Comparison of ENCODE assay signal across 13 cellular contexts in the genomic region with DNA sequence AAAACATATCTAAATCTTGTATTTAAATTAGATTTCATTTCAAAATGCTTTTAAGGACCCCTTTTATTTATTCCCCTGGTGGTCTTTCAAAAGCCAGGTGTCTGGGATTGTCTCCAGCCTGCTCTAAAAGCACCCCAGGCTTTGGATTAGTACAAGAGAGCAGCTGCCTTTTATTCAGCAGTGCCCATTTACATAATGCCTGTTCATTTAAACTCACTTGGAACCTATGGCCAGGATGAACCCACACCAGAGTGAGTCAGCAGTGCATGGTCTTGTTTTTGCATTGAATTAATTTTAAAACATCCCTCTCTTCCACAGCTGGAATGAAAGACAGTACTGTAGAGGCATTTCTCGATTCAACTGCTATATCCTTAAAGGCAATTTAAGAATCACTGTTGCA.
A peak's percentile ranks its signal among the peaks of the same experiment; 100 is the strongest.
DNase-seq lines count a peak whose midpoint lies in the region; ATAC-seq, FAIRE-seq and TF ChIP-seq lines count a peak whose summit lies in the region.
"Had no signal": no experiment of that assay in that cellular context is flagged by ENCODE, and none has a peak within 500 bp of the region (broad histone marks: within the 10 kb centered on the region; RNA-seq: fewer than 3 reads in every experiment).

No MANE protein-coding gene starts in this region.

- H3K79me2 ChIP-seq in astrocyte (ENCODE audit: insufficient read depth, low read length) (peaks cover 93% of the 10 kb centered on the region), keratinocyte (ENCODE audit: control insufficient read depth, insufficient read depth, low read length) (peaks cover 17% of the 10 kb centered on the region)
- H3K79me2 ChIP-seq: parathyroid adenoma had no signal

- ATAC-seq in HG03571 (IDR thresholded peaks at IDR 0.05; ENCODE audit: unreplicated experiment): no peak
- no peak for ATAC-seq in HG03025 (IDR thresholded peaks at IDR 0.05; ENCODE audit: low FRiP score, unreplicated experiment)
- no peak for ATAC-seq in HG03457 (IDR thresholded peaks at IDR 0.05; ENCODE audit: unreplicated experiment)

- H3K27me3 ChIP-seq in astrocyte (ENCODE audit: insufficient read depth, low read length) (no peaks in the 10 kb centered on the region), keratinocyte (ENCODE audit: control insufficient read depth, extremely low read depth, insufficient read depth, low read length) (no peaks in the 10 kb centered on the region)
- H3K27me3 ChIP-seq: colonic mucosa had no signal

- CTCF ChIA-PET in HEK293T (lab: Yijun Ruan, JAX): interaction anchor here (1.5 kb wide), 1 partner anchor 10 kb away, joined by 5 read pairs; no protein-coding TSS in a partner anchor

- no peak overlapping the region for H3K9ac ChIP-seq in astrocyte (ENCODE audit: low read length)
- no peak overlapping the region for H3K9ac ChIP-seq in keratinocyte (ENCODE audit: control insufficient read depth, extremely low read depth, insufficient read depth, low read length)
- H3K9ac ChIP-seq: parathyroid adenoma had no signal

- DNase-seq in D721Med (ENCODE audit: insufficient read length, low spot score) (no peak), NCI-H1436 treated with DMSO at 0.1 percent for 48 hours (lab: John Stamatoyannopoulos, UW) (peak; percentile 58), astrocyte (ENCODE audit: low read depth) (peak; percentile 83), keratinocyte (ENCODE audit: low read depth, low spot score) (no peak), HEK293T (ENCODE audit: extremely low spot score) (no peak)
- DNase-seq: activated T-cell treated with anti-CD3 and anti-CD28 coated beads, Interleukin-2, amount 50 U/mL, for 48 hours; colonic mucosa; DND-41; kidney glomerular epithelial cell had no signal

- H3K27ac ChIP-seq in astrocyte (ENCODE audit: low read depth, low read length) (peak overlapping the region; percentile 37), keratinocyte (ENCODE audit: control insufficient read depth, insufficient read depth, low read length) (no peak overlapping the region)
- H3K27ac ChIP-seq: colonic mucosa, parathyroid adenoma had no signal

- no peak overlapping the region for H3K4me3 ChIP-seq in astrocyte (ENCODE audit: insufficient read depth, low read depth, low read length)
- H3K4me3 ChIP-seq in keratinocyte (ENCODE audit: control insufficient read depth in 2 of 3, extremely low read depth in 1 of 3, insufficient read depth in 2 of 3, low read depth in 1 of 3, low read length in 3 of 3): no peak overlapping the region
- H3K4me3 ChIP-seq: colonic mucosa had no signal

- peak overlapping the region; percentile 12 for H3K4me2 ChIP-seq in astrocyte (ENCODE audit: low read length)
- H3K4me2 ChIP-seq in keratinocyte (ENCODE audit: control insufficient read depth, extremely low read depth, insufficient read depth, low read depth, low read length): peak overlapping the region; percentile 23

- no peak overlapping the region for H3K4me3 Mint-ChIP-seq in astrocyte (ENCODE audit: unreplicated experiment)

- TF ChIP-seq CTCF in D721Med (IDR thresholded peaks at IDR 0.05; ENCODE audit: insufficient read depth, missing control alignments) (no peak), astrocyte (IDR thresholded peaks at IDR 0.05; ENCODE audit: insufficient read depth, low read depth, low read length) (no peak), keratinocyte (optimal IDR thresholded peaks at IDR 0.05 in 1 of 3, IDR thresholded peaks at IDR 0.05 in 1 of 3, conservative IDR thresholded peaks at IDR 0.05 in 1 of 3; ENCODE audit: extremely low read depth in 1 of 3, insufficient read depth in 2 of 3, low read length in 3 of 3) (no peak)

- H2AFZ ChIP-seq in astrocyte (ENCODE audit: low read depth, low read length) (no peak overlapping the region), keratinocyte (ENCODE audit: control insufficient read depth, low read length) (no peak overlapping the region)
- H2AFZ ChIP-seq: parathyroid adenoma had no signal

- H3K4me1 ChIP-seq in astrocyte (ENCODE audit: insufficient read depth, low read length) (peaks cover 15% of the 10 kb centered on the region), keratinocyte (ENCODE audit: control insufficient read depth, extremely low read depth, insufficient read depth, low read length) (peaks cover 5% of the 10 kb centered on the region)
- H3K4me1 ChIP-seq: colonic mucosa, parathyroid adenoma had no signal

- peaks cover 26% of the 10 kb centered on the region for H3K4me1 Mint-ChIP-seq in astrocyte (ENCODE audit: low read depth, unreplicated experiment)

- H3K36me3 ChIP-seq in astrocyte (ENCODE audit: insufficient read depth, low read length) (no peaks in the 10 kb centered on the region), keratinocyte (ENCODE audit: control insufficient read depth in 2 of 2, extremely low read depth in 1 of 2, insufficient read depth in 2 of 2, low read length in 2 of 2) (no peaks in the 10 kb centered on the region)
- H3K36me3 ChIP-seq: colonic mucosa had no signal

- peak overlapping the region; percentile 58 for H3K27ac Mint-ChIP-seq in astrocyte (ENCODE audit: unreplicated experiment)

- H3K9me3 ChIP-seq in astrocyte (ENCODE audit: insufficient read depth, low read depth, low read length): no peaks in the 10 kb centered on the region
- H3K9me3 ChIP-seq in keratinocyte (ENCODE audit: control insufficient read depth, low read depth, low read length): no peaks in the 10 kb centered on the region
- H3K9me3 ChIP-seq: colonic mucosa had no signal

- H3K27me3 Mint-ChIP-seq in astrocyte (ENCODE audit: low read depth, unreplicated experiment): no peaks in the 10 kb centered on the region

- no peaks in the 10 kb centered on the region for H3K36me3 Mint-ChIP-seq in astrocyte (ENCODE audit: low read depth, unreplicated experiment)

- H3K9me1 ChIP-seq in keratinocyte (ENCODE audit: control insufficient read depth, extremely low read depth, insufficient read depth, low read length): peaks cover 2% of the 10 kb centered on the region

- POLR2A ChIA-PET in HEK293T (lab: Yijun Ruan, JAX): interaction anchor here (1.0 kb wide), 1 partner anchor 9 kb away, joined by 3 read pairs; no protein-coding TSS in a partner anchor

- H3K9me3 Mint-ChIP-seq in astrocyte (ENCODE audit: unreplicated experiment): no peaks in the 10 kb centered on the region

- FAIRE-seq in D721Med (lab: Jason Lieb, UNC): peak; percentile 89
- FAIRE-seq in astrocyte (lab: Jason Lieb, UNC): no peak
- peak; percentile 90 for FAIRE-seq in keratinocyte (lab: Jason Lieb, UNC)

- dilution Hi-C loops in keratinocyte (cut with MboI; ENCODE audit: extremely low pct_ligation_motif_present, low sequenced_read_pairs): no loop called here

- peaks cover 9% of the 10 kb centered on the region for H4K20me1 ChIP-seq in astrocyte (ENCODE audit: insufficient read depth, low read length)
- H4K20me1 ChIP-seq in keratinocyte (ENCODE audit: control insufficient read depth, extremely low read depth, insufficient read depth, low read length): no peaks in the 10 kb centered on the region

TF ChIP-seq in HEK293T, 16 proteins besides CTCF, POLR2A, EP300 and RAD21:
- TF ChIP-seq L3MBTL2 (conservative IDR thresholded peaks at IDR 0.05) (no peak), ELF4 (IDR thresholded peaks at IDR 0.05) (no peak)

Comparison
In these comparisons a context has a peak if more than half of its experiments do, and no peak if none do; other contexts are left out.
1. DNase-seq: peak in NCI-H1436 treated with DMSO at 0.1 percent for 48 hours (single experiment) and astrocyte (single experiment); none in D721Med (single experiment), keratinocyte (single experiment) and HEK293T (single experiment).